In the genomic region with DNA sequence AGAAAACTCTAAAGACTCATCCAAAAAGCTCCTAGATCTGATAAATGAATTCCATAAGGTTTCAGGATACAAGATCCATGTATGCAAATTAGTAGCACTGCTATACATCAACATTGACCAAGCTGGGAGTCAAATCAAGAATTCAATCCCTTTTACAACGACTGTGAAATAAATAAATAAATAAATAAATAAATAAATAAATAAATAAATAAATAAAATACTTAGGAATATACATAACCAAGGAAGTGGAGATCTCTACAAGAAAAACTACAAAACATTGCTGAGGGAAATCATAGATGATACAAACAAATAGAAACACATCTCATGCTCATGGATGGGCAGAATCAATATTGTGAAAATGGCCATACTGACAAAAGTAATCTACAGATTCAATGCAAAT, we compare ENCODE assay signal across 33 cellular contexts.
"Had no signal": no experiment of that assay in that cellular context is flagged by ENCODE, and none has a peak within 500 bp of the region (broad histone marks: within the 10 kb centered on the region; RNA-seq: fewer than 3 reads in every experiment).

No MANE protein-coding gene starts in this region.

- H3K9me3 ChIP-seq: MG63 had no signal

- H3K4me3 ChIP-seq: MG63 had no signal

- DNase-seq: Kasumi-1, MG63, MM.1S, MV-4-11, NCI-H1048, NCI-H1092, NCI-H1092 treated with DMSO at 0.1 percent for 48 hours, NCI-H1105, NCI-H1105 treated with DMSO at 0.1 percent for 48 hours, NCI-H1417 treated with DMSO at 0.1 percent for 48 hours, NCI-H1436, NCI-H1436 treated with DMSO at 0.1 percent for 48 hours, NCI-H146, NCI-H1694, NCI-H1694 treated with DMSO at 0.1 percent for 48 hours, NCI-H187, NCI-H187 treated with DMSO at 0.1 percent for 48 hours, NCI-H1930, NCI-H2029, NCI-H2029 treated with DMSO at 0.1 percent for 48 hours, NCI-H2081 treated with DMSO at 0.1 percent for 48 hours, NCI-H2107, NCI-H2171, NCI-H2171 treated with DMSO at 0.1 percent for 48 hours, NCI-H2227 treated with DMSO at 0.1 percent for 48 hours, NCI-H226, NCI-H345, NCI-H446, NCI-H446 treated with DMSO at 0.1 percent for 48 hours, NCI-H510A, NCI-H510A treated with DMSO at 0.1 percent for 48 hours, NCI-H524, NCI-H524 treated with DMSO at 0.1 percent for 48 hours had no signal

- H3K36me3 ChIP-seq: MG63 had no signal
